In the genomic region with DNA sequence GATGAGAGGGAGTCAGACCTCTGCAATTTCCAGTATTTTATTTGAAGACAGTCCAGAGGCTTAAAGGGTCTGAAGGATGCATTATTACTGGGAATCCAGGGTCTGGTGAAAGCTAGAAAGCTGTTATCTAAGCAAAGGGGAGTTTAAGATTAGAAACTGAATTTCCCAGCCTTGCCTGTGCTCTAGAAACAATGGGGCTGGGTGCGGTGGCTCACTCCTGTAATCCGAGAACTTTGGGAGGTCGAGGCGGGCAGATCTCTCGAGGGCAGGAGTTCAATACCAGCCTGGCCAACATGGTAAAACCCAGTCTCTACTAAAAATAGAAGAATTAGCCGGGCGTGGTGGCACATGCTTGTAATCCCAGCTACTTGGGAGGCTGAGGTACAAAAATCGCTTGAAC, we compare ENCODE assay signal across 17 cellular contexts.
DNase-seq lines count a peak whose midpoint lies in the region; ATAC-seq and TF ChIP-seq lines count a peak whose summit lies in the region.
"Had no signal": no experiment of that assay in that cellular context is flagged by ENCODE, and none has a peak within 500 bp of the region (broad histone marks: within the 10 kb centered on the region; RNA-seq: fewer than 3 reads in every experiment).

No MANE protein-coding gene starts in this region.

- H3K27ac ChIP-seq in GM23338 (ENCODE audit: low read depth) (no peak overlapping the region), lung (ENCODE audit: low read depth in 1 of 2, low read length in 1 of 2) (no peak overlapping the region)
- H3K27ac ChIP-seq: GM23248 had no signal

- H3K4me1 Mint-ChIP-seq in GM23338 (peaks cover 4% of the 10 kb centered on the region), neural crest cell (peaks cover 4% of the 10 kb centered on the region)
- H3K4me1 Mint-ChIP-seq in natural killer cell treated with Interleukin-12 subunit alpha and Interleukin-12 subunit beta and Interleukin-15 and Interleukin-18, amount 100 ng/mL, for 72 hours (ENCODE audit: low read depth in 2 of 2): no peaks in the 10 kb centered on the region
- no peaks in the 10 kb centered on the region for H3K4me1 Mint-ChIP-seq in activated T-helper 17 cell treated with anti-CD3 and anti-CD28 coated beads, Interleukin-2, amount 50 U/mL, for 72 hours
- H3K4me1 Mint-ChIP-seq: CD4-positive, alpha-beta memory T cell had no signal

- H2AFZ ChIP-seq in GM23338: peak overlapping the region; percentile 63; the same call in 1 of the 2 replicates
- H2AFZ ChIP-seq: GM23248 had no signal

- DNase-seq in GM23338 (ENCODE audit: low spot score) (no peak), lung (ENCODE audit: low spot score) (peak; percentile 18), neural crest cell (ENCODE audit: low read depth, low spot score) (no peak), SW480 (ENCODE audit: low spot score) (no peak), NCI-H226 (no peak)
- DNase-seq in natural killer cell treated with Interleukin-12 subunit alpha and Interleukin-12 subunit beta and Interleukin-15 and Interleukin-18, amount 100 ng/mL, for 72 hours (ENCODE audit: low spot score): no peak
- DNase-seq: ACHN; AML-193; CD4-positive, alpha-beta memory T cell; DMS79 treated with DMSO at 0.1 percent for 48 hours; GM23248; HCEC 1CT; IMR-90 had no signal

- H3K36me3 ChIP-seq in GM23338 (ENCODE audit: insufficient read depth) (no peaks in the 10 kb centered on the region), lung (ENCODE audit: control insufficient read depth in 2 of 2, insufficient read depth in 2 of 2, low read length in 2 of 2) (peaks cover 0 to 2% of the 10 kb centered on the region in 2 donors)

- H3K27ac Mint-ChIP-seq in GM23338 (no peak overlapping the region), neural crest cell (ENCODE audit: unreplicated experiment) (peak overlapping the region; percentile 12)
- no peak overlapping the region for H3K27ac Mint-ChIP-seq in natural killer cell treated with Interleukin-12 subunit alpha and Interleukin-12 subunit beta and Interleukin-15 and Interleukin-18, amount 100 ng/mL, for 72 hours
- no peak overlapping the region for H3K27ac Mint-ChIP-seq in activated T-helper 17 cell treated with anti-CD3 and anti-CD28 coated beads, Interleukin-2, amount 50 U/mL, for 72 hours
- H3K27ac Mint-ChIP-seq: CD14-positive monocyte; CD4-positive, alpha-beta memory T cell had no signal

- H3K4me1 ChIP-seq in GM23338 (ENCODE audit: insufficient read depth): no peaks in the 10 kb centered on the region
- no peaks in the 10 kb centered on the region for H3K4me1 ChIP-seq in lung (ENCODE audit: control insufficient read depth in 2 of 2, insufficient read depth in 2 of 2, low read length in 2 of 2)

- peaks cover 17% of the 10 kb centered on the region; the same call in 2 of the 3 replicates for H3K36me3 Mint-ChIP-seq in GM23338 (ENCODE audit: low read depth)
- H3K36me3 Mint-ChIP-seq in neural crest cell (ENCODE audit: low read depth): peaks cover 14% of the 10 kb centered on the region
- H3K36me3 Mint-ChIP-seq in natural killer cell treated with Interleukin-12 subunit alpha and Interleukin-12 subunit beta and Interleukin-15 and Interleukin-18, amount 100 ng/mL, for 72 hours: no peaks in the 10 kb centered on the region
- no peaks in the 10 kb centered on the region for H3K36me3 Mint-ChIP-seq in activated T-helper 17 cell treated with anti-CD3 and anti-CD28 coated beads, Interleukin-2, amount 50 U/mL, for 72 hours (ENCODE audit: low read depth)
- H3K36me3 Mint-ChIP-seq: CD14-positive monocyte; CD4-positive, alpha-beta memory T cell had no signal

- H3K27me3 Mint-ChIP-seq in GM23338 (ENCODE audit: insufficient read depth, low read depth, poor library complexity) (peaks cover 3% of the 10 kb centered on the region), neural crest cell (ENCODE audit: low read depth) (no peaks in the 10 kb centered on the region)
- H3K27me3 Mint-ChIP-seq in natural killer cell treated with Interleukin-12 subunit alpha and Interleukin-12 subunit beta and Interleukin-15 and Interleukin-18, amount 100 ng/mL, for 72 hours: peaks cover 7 to 13% of the 10 kb centered on the region in 2 donors
- H3K27me3 Mint-ChIP-seq in activated T-helper 17 cell treated with anti-CD3 and anti-CD28 coated beads, Interleukin-2, amount 50 U/mL, for 72 hours: peaks cover 5% of the 10 kb centered on the region

- WGBS in lung, 2 donors: 79 to 91% methylated on average over 8 of the region's 8 CpGs

- no peak for TF ChIP-seq CTCF in GM23338 (conservative IDR thresholded peaks at IDR 0.05; ENCODE audit: low read depth in 2 of 2)
- no peak for TF ChIP-seq CTCF in lung (IDR thresholded peaks at IDR 0.05; ENCODE audit: control extremely low read depth, extremely low read depth)
- no peak for TF ChIP-seq CTCF in neural crest cell (conservative IDR thresholded peaks at IDR 0.05)

- no peak overlapping the region for H3K4me3 ChIP-seq in GM23338
- no peak overlapping the region for H3K4me3 ChIP-seq in lung
- H3K4me3 ChIP-seq: GM12878, GM23248, K562 had no signal

- H3K9me3 Mint-ChIP-seq in GM23338 (peaks cover 29% of the 10 kb centered on the region), neural crest cell (peaks cover 9% of the 10 kb centered on the region)
- H3K9me3 Mint-ChIP-seq in natural killer cell treated with Interleukin-12 subunit alpha and Interleukin-12 subunit beta and Interleukin-15 and Interleukin-18, amount 100 ng/mL, for 72 hours: no peaks in the 10 kb centered on the region
- no peaks in the 10 kb centered on the region for H3K9me3 Mint-ChIP-seq in activated T-helper 17 cell treated with anti-CD3 and anti-CD28 coated beads, Interleukin-2, amount 50 U/mL, for 72 hours
- H3K9me3 Mint-ChIP-seq: CD4-positive, alpha-beta memory T cell had no signal

- no peak overlapping the region for H3K4me2 ChIP-seq in GM23338

- ATAC-seq in GM23338: no peak; the same call in 2 of the 3 replicates
- ATAC-seq in lung (ENCODE audit: insufficient read depth, low FRiP score): no peak
- ATAC-seq in natural killer cell treated with Interleukin-12 subunit alpha and Interleukin-12 subunit beta and Interleukin-15 and Interleukin-18, amount 100 ng/mL, for 72 hours: no peak
- ATAC-seq in activated T-helper 17 cell treated with anti-CD3 and anti-CD28 coated beads, Interleukin-2, amount 50 U/mL, for 72 hours (replicated peaks): no peak
- ATAC-seq: GM12878 had no signal

- H3K79me2 ChIP-seq in GM23338 (replicated peaks; ENCODE audit: insufficient read depth): no peaks in the 10 kb centered on the region

- no peaks in the 10 kb centered on the region for H3K9me3 ChIP-seq in lung (ENCODE audit: control insufficient read depth in 2 of 2, insufficient read depth in 1 of 2, low read length in 1 of 2)

- no peak overlapping the region for H3K4me3 Mint-ChIP-seq in GM23338
- H3K4me3 Mint-ChIP-seq in neural crest cell: no peak overlapping the region
- no peak overlapping the region for H3K4me3 Mint-ChIP-seq in natural killer cell treated with Interleukin-12 subunit alpha and Interleukin-12 subunit beta and Interleukin-15 and Interleukin-18, amount 100 ng/mL, for 72 hours
- H3K4me3 Mint-ChIP-seq in activated T-helper 17 cell treated with anti-CD3 and anti-CD28 coated beads, Interleukin-2, amount 50 U/mL, for 72 hours: no peak overlapping the region
- H3K4me3 Mint-ChIP-seq: CD14-positive monocyte; CD4-positive, alpha-beta memory T cell had no signal

- no peaks in the 10 kb centered on the region for H3K9me2 ChIP-seq in GM23338 (ENCODE audit: insufficient read depth)

- H4K20me1 ChIP-seq in GM23338 (replicated peaks; ENCODE audit: insufficient read depth): no peaks in the 10 kb centered on the region

- no peaks in the 10 kb centered on the region for H3K27me3 ChIP-seq in GM23338 (ENCODE audit: insufficient read depth)
- no peaks in the 10 kb centered on the region for H3K27me3 ChIP-seq in lung (ENCODE audit: control insufficient read depth, insufficient read depth)

- H3F3A ChIP-seq in GM23338 (replicated peaks; ENCODE audit: low read depth): no peaks in the 10 kb centered on the region

TF ChIP-seq in GM23338, 12 proteins besides CTCF, POLR2A, EP300 and RAD21 (continues in another document):
- TF ChIP-seq JUNB (IDR thresholded peaks at IDR 0.05; ENCODE audit: unreplicated experiment): no peak
